In genomic region chr12:15205341-15206010, GRCh38 we compare ENCODE assay signal across 15 cellular contexts. TPM values are rescaled to one million over a fixed set of nuclear protein-coding genes. Genes with fewer than 3 reads are reported as not detected.
A peak's percentile ranks its signal among the peaks of the same experiment; 100 is the strongest.
DNase-seq lines count a peak whose midpoint lies in the region; ATAC-seq and TF ChIP-seq lines count a peak whose summit lies in the region.
"Had no signal": no experiment of that assay in that cellular context is flagged by ENCODE, and none has a peak within 500 bp of the region (broad histone marks: within the 10 kb centered on the region; RNA-seq: fewer than 3 reads in every experiment).

No MANE protein-coding gene starts in this region.

- H3K4me1 ChIP-seq in rectal smooth muscle tissue (ENCODE audit: control insufficient read depth, insufficient read depth, low read length), result peaks cover 28% of the 10 kb centered on the region
- H3K4me1 ChIP-seq in uterus, result peaks cover 11 to 45% of the 10 kb centered on the region in 2 donors

- TF ChIP-seq POLR2A in uterus (IDR thresholded peaks at IDR 0.05), result no peak

- H3K4me3 ChIP-seq in cardiac fibroblast (replicated peaks in 1 of 2; ENCODE audit: low read depth in 2 of 2, low read length in 2 of 2) (no peak overlapping the region), rectal smooth muscle tissue (ENCODE audit: low read length) (no peak overlapping the region), uterus (no peak overlapping the region)

- intact Hi-C loops in left ventricle myocardium superior (cut with micrococcal nuclease), result no loop called here
- intact Hi-C loops in uterus (cut with DNase I; ENCODE audit: low total_unique reads), result no loop called here

- H3K36me3 ChIP-seq in rectal smooth muscle tissue (ENCODE audit: control insufficient read depth, insufficient read depth, low read length) (no peaks in the 10 kb centered on the region), uterus (no peaks in the 10 kb centered on the region)

- ATAC-seq in left ventricle myocardium superior (peak; percentile 37), HG03108 (IDR thresholded peaks at IDR 0.05; ENCODE audit: unreplicated experiment) (no peak)
- ATAC-seq: esophagus mucosa, T-cell had no signal

- H3K27ac ChIP-seq in rectal smooth muscle tissue (ENCODE audit: low read depth, low read length), result peak overlapping the region; percentile 63
- peak overlapping the region; percentile 83 to 95 for H3K27ac ChIP-seq in uterus

- TF ChIP-seq CTCF in cardiac fibroblast (IDR thresholded peaks at IDR 0.05; ENCODE audit: low read depth, low read length) (no peak), uterus (IDR thresholded peaks at IDR 0.05) (no peak)

- H3K27me3 ChIP-seq in rectal smooth muscle tissue (ENCODE audit: control insufficient read depth, insufficient read depth, low read length) (no peaks in the 10 kb centered on the region), uterus (no peaks in the 10 kb centered on the region)

- DNase-seq in cardiac fibroblast (ENCODE audit: low read depth in 2 of 2) (peak; percentile 38 to 54), left ventricle myocardium superior (no peak), uterus (peak in 1 of 2 donors; percentile 77), NCI-H524 (lab: John Stamatoyannopoulos, UW) (no peak), NCI-H446 (lab: John Stamatoyannopoulos, UW) (no peak)
- DNase-seq: activated CD4-positive, alpha-beta T cell treated with anti-CD3 and anti-CD28 coated beads, Interleukin-2, amount 50 U/mL, for 48 hours; activated T-cell treated with anti-CD3 and anti-CD28 coated beads, Interleukin-2, amount 50 U/mL, for 24 hours; COR-L47; NCI-H1694 treated with DMSO at 0.1 percent for 48 hours; stimulated activated naive CD4-positive, alpha-beta T cell treated with Interleukin-2 at 50 U/mL for 16 hours; T-cell had no signal

- H3K9me3 ChIP-seq in uterus, result no peaks in the 10 kb centered on the region

- H3K9ac ChIP-seq in rectal smooth muscle tissue (ENCODE audit: low read length), result no peak overlapping the region

RNA-seq across cellular contexts. Expression of gene RERG, which starts 15.7 kb away (rescaled TPM):
- total RNA-seq in left ventricle myocardium superior, result 3.8 TPM
- 100 to 1,000 TPM in 3 of 4 donors, 10 to 100 TPM in 1; 61.6 to 236 (median 150) TPM for total RNA-seq in uterus
- total RNA-seq: M059J had no signal

Comparison
In these comparisons a context has a peak if more than half of its experiments do, and no peak if none do; other contexts are left out.
1. DNase-seq: peak in cardiac fibroblast (2 of 2); none in left ventricle myocardium superior (single experiment), NCI-H524 (0 of 2) and NCI-H446 (0 of 2).
2. RNA of gene RERG, which starts 15.7 kb away (total RNA-seq): 61.6 to 236 TPM in uterus; 3.8 TPM in left ventricle myocardium superior (single experiment); every median in the first group is over 10 times any median in the second.